ENCODE assay signal across 6 cellular contexts in the genomic region with DNA sequence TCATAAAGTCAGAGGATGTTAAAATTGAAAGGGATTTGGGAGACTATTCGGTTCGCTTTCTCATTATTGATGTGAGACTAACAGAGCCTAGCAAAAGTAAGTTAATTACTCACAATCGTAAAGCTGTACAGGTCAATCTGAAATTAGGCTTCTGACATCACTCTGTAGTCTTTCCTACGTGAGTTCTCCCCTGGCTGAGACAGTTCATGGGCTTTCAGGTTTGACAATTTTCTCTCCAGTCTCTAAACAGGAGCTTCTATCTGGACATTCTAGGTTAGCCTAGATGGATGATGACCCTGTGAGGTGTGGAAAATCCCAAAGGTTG.
DNase-seq lines count a peak whose midpoint lies in the region; ATAC-seq, FAIRE-seq and TF ChIP-seq lines count a peak whose summit lies in the region.
"Not testable (repeated sequence)": the region's sequence is repeated elsewhere in the genome, so short reads cannot be mapped to it uniquely, and the experiment has no call there.

No MANE protein-coding gene starts in this region.

- peaks cover 11% of the 10 kb centered on the region for H3K9me1 ChIP-seq in IMR-90 (ENCODE audit: insufficient read depth, low read length)
- not testable (repeated sequence) for H3K9me1 ChIP-seq in endothelial cell of umbilical vein (replicated peaks; ENCODE audit: control insufficient read depth, extremely low read depth, insufficient read depth, low read length)

- peak overlapping the region in 1 of 2 experiments; percentile 9; a peak in 1 of 4 replicates for H4K8ac ChIP-seq in IMR-90 (ENCODE audit: low read depth in 2 of 2, low read length in 2 of 2)
- not testable (repeated sequence) for H4K8ac ChIP-seq in mesenchymal stem cell (ENCODE audit: low read length)

- CTCF ChIA-PET in IMR-90 (lab: Yijun Ruan, JAX), result interaction anchor here (0.7 kb wide), 1 partner anchor 418 kb away, joined by 4 read pairs; no protein-coding TSS in a partner anchor
- CTCF ChIA-PET in activated CD4-positive, alpha-beta T cell treated with anti-CD3 and anti-CD28 coated beads for 36 hours (lab: Charles Lee), result interaction anchor here (1.2 kb wide), 1 partner anchor 10 kb away, joined by 3 read pairs; no protein-coding TSS in a partner anchor
- CTCF ChIA-PET in endothelial cell of umbilical vein (lab: Charles Lee), result not testable (repeated sequence)

- not testable (repeated sequence) for H3K4me2 ChIP-seq in IMR-90 (ENCODE audit: low read depth, low read length); endothelial cell of umbilical vein (ENCODE audit: insufficient read depth, low read length); mesenchymal stem cell (ENCODE audit: low read length, poor library complexity, severe bottlenecking)

- peak overlapping the region; percentile 89 for H2BK120ac ChIP-seq in IMR-90 (ENCODE audit: low read depth, low read length)
- not testable (repeated sequence) for H2BK120ac ChIP-seq in mesenchymal stem cell (ENCODE audit: low read depth, low read length)

- BruUV-seq in IMR-90 (replicated peaks; lab: Mats Ljungman, UMichigan); endothelial cell of umbilical vein (replicated peaks; lab: Mats Ljungman, UMichigan): not testable (repeated sequence)

- DNase-seq in IMR-90; activated CD4-positive, alpha-beta T cell treated with anti-CD3 and anti-CD28 coated beads for 36 hours; brain microvascular endothelial cell; endothelial cell of umbilical vein (ENCODE audit: low read depth, low spot score); mesenchymal stem cell: not testable (repeated sequence)

- intact Hi-C loops in IMR-90 (cut with micrococcal nuclease); activated CD4-positive, alpha-beta T cell treated with anti-CD3 and anti-CD28 coated beads for 36 hours (cut with DNase I, micrococcal nuclease): not testable (repeated sequence)
- intact Hi-C loops in endothelial cell of umbilical vein (cut with micrococcal nuclease), result loop anchor here (10.0 kb wide), 1 partner anchor 79 kb away; a partner anchor contains a TSS

- not testable (repeated sequence) for H3K4me1 Mint-ChIP-seq in activated CD4-positive, alpha-beta T cell treated with anti-CD3 and anti-CD28 coated beads for 36 hours

- ATAC-seq in GM18511 (IDR thresholded peaks at IDR 0.05; ENCODE audit: unreplicated experiment), result peak; percentile 36
- not testable (repeated sequence) for ATAC-seq in IMR-90 (ENCODE audit: low read depth)
- peak; percentile 52 for ATAC-seq in activated CD4-positive, alpha-beta T cell treated with anti-CD3 and anti-CD28 coated beads for 36 hours

- peak overlapping the region; percentile 75; the same call in 1 of the 2 replicates for H3K23ac ChIP-seq in IMR-90 (ENCODE audit: low read depth, low read length)
- H3K23ac ChIP-seq in mesenchymal stem cell (ENCODE audit: low read length in 2 of 2), result not testable (repeated sequence)

- H4K20me1 ChIP-seq in IMR-90 (ENCODE audit: insufficient read depth, low read length); endothelial cell of umbilical vein (replicated peaks; ENCODE audit: control insufficient read depth, extremely low read depth, insufficient read depth, low read length): not testable (repeated sequence)

- not testable (repeated sequence) for H3K4me3 ChIP-seq in IMR-90 (ENCODE audit: insufficient read depth, low read depth, low read length); brain microvascular endothelial cell (ENCODE audit: low read depth, low read length); endothelial cell of umbilical vein (replicated peaks in 1 of 3; ENCODE audit: insufficient read depth in 1 of 3, low read depth in 1 of 3, low read length in 3 of 3); mesenchymal stem cell (ENCODE audit: insufficient read depth in 1 of 2, low read depth in 1 of 2, low read length in 2 of 2)

- H3K4me3 Mint-ChIP-seq in activated CD4-positive, alpha-beta T cell treated with anti-CD3 and anti-CD28 coated beads for 36 hours, result not testable (repeated sequence)

- not testable (repeated sequence) for H3K79me1 ChIP-seq in IMR-90 (ENCODE audit: low read depth in 1 of 2, low read length in 2 of 2); mesenchymal stem cell (replicated peaks; ENCODE audit: low read length, poor library complexity, severe bottlenecking)

- H3K9me3 Mint-ChIP-seq in activated CD4-positive, alpha-beta T cell treated with anti-CD3 and anti-CD28 coated beads for 36 hours (ENCODE audit: low read depth), result not testable (repeated sequence)

- H3K9me3 ChIP-seq in IMR-90 (ENCODE audit: control insufficient read depth, insufficient read depth, low read length); endothelial cell of umbilical vein (replicated peaks; ENCODE audit: control insufficient read depth, insufficient read depth, low read length); mesenchymal stem cell (ENCODE audit: control insufficient read depth, low read length): not testable (repeated sequence)

- no CpG with 5 or more reads among the region's 4 CpGs for WGBS in IMR-90 (ENCODE audit: extremely low coverage in 2 of 2, insufficient read length in 1 of 2), 2 experiments
- WGBS in mesenchymal stem cell, result 97% methylated on average over 4 of the region's 4 CpGs

- not testable (repeated sequence) for H2BK12ac ChIP-seq in mesenchymal stem cell (ENCODE audit: low read length in 2 of 2)

- H2BK5ac ChIP-seq in IMR-90 (ENCODE audit: low read depth, low read length, poor library complexity, severe bottlenecking), result peak overlapping the region; percentile 92
- H2BK5ac ChIP-seq in mesenchymal stem cell (ENCODE audit: low read depth, low read length, poor library complexity, severe bottlenecking), result not testable (repeated sequence)

- H3K36me3 Mint-ChIP-seq in activated CD4-positive, alpha-beta T cell treated with anti-CD3 and anti-CD28 coated beads for 36 hours (ENCODE audit: low read depth), result not testable (repeated sequence)

- H3K14ac ChIP-seq in IMR-90 (replicated peaks; ENCODE audit: low read depth, low read length), result 0 out of 2 replicates have a peak overlapping the region, but pooled peaks have one; percentile 31
- peak overlapping the region in 1 of 2 experiments; percentile 63 for H3K14ac ChIP-seq in mesenchymal stem cell (ENCODE audit: low read length in 2 of 2)

- not testable (repeated sequence) for H3K9ac ChIP-seq in IMR-90 (ENCODE audit: low read depth, low read length); endothelial cell of umbilical vein (replicated peaks; ENCODE audit: extremely low read depth, insufficient read depth, low read length); mesenchymal stem cell (ENCODE audit: low read length)

- H4K91ac ChIP-seq in IMR-90 (ENCODE audit: insufficient read depth, low read depth, low read length), result peak overlapping the region; percentile 74
- not testable (repeated sequence) for H4K91ac ChIP-seq in mesenchymal stem cell (ENCODE audit: low read length)

- H3K36me3 ChIP-seq in IMR-90 (ENCODE audit: control insufficient read depth, insufficient read depth, low read length); brain microvascular endothelial cell (replicated peaks); endothelial cell of umbilical vein (ENCODE audit: control insufficient read depth in 2 of 2, extremely low read depth in 1 of 2, insufficient read depth in 2 of 2, low read length in 2 of 2); mesenchymal stem cell (ENCODE audit: control insufficient read depth in 1 of 2, insufficient read depth in 2 of 2, low read depth in 1 of 2, low read length in 2 of 2): not testable (repeated sequence)

- peak overlapping the region; percentile 78 for H2AK5ac ChIP-seq in IMR-90 (ENCODE audit: low read depth, low read length)
- not testable (repeated sequence) for H2AK5ac ChIP-seq in mesenchymal stem cell (ENCODE audit: low read length, severe bottlenecking)

- not testable (repeated sequence) for H3K27me3 ChIP-seq in IMR-90 (ENCODE audit: control insufficient read depth, insufficient read depth, low read length); brain microvascular endothelial cell (replicated peaks); endothelial cell of umbilical vein (ENCODE audit: control insufficient read depth in 2 of 2, insufficient read depth in 2 of 2, low read length in 2 of 2); mesenchymal stem cell (ENCODE audit: control insufficient read depth in 1 of 2, insufficient read depth in 1 of 2, low read length in 2 of 2)

- not testable (repeated sequence) for TF ChIP-seq CTCF in IMR-90 (conservative IDR thresholded peaks at IDR 0.05; ENCODE audit: low read depth, low read length); brain microvascular endothelial cell (IDR thresholded peaks at IDR 0.05; ENCODE audit: low read depth, low read length, missing control alignments); endothelial cell of umbilical vein (IDR thresholded peaks at IDR 0.05; ENCODE audit: extremely low read depth in 1 of 2, insufficient read depth in 1 of 2, low read depth in 1 of 2, low read length in 2 of 2)

- H3K27ac ChIP-seq in IMR-90 (ENCODE audit: insufficient read depth, low read length), result not testable (repeated sequence)
- H3K27ac ChIP-seq in brain microvascular endothelial cell, result peak overlapping the region; percentile 45
- peak overlapping the region; percentile 66 for H3K27ac ChIP-seq in endothelial cell of umbilical vein (ENCODE audit: insufficient read depth, low read depth, low read length)
- H3K27ac ChIP-seq in mesenchymal stem cell (ENCODE audit: low read length, poor library complexity, severe bottlenecking), result peak overlapping the region; percentile 42

- peak overlapping the region; percentile 80; the same call in 2 of the 3 replicates for H2BK15ac ChIP-seq in IMR-90 (ENCODE audit: low read depth, low read length)
- not testable (repeated sequence) for H2BK15ac ChIP-seq in mesenchymal stem cell (ENCODE audit: low read depth, poor library complexity, severe bottlenecking)

- not testable (repeated sequence) for TF ChIP-seq POLR2A in IMR-90 (IDR thresholded peaks at IDR 0.05; ENCODE audit: low read depth, low read length); endothelial cell of umbilical vein (IDR thresholded peaks at IDR 0.05; ENCODE audit: low read depth, low read length)

- H3K4ac ChIP-seq in IMR-90 (ENCODE audit: low read depth, low read length), result peak overlapping the region; percentile 69; the same call in 1 of the 2 replicates
- H3K4ac ChIP-seq in mesenchymal stem cell (ENCODE audit: low read depth in 1 of 2, low read length in 2 of 2), result not testable (repeated sequence)

- not testable (repeated sequence) for FAIRE-seq in endothelial cell of umbilical vein (lab: Jason Lieb, UNC)

- not testable (repeated sequence) for H3K4me1 ChIP-seq in IMR-90 (ENCODE audit: control insufficient read depth, insufficient read depth, low read length); mesenchymal stem cell (ENCODE audit: control insufficient read depth, insufficient read depth, low read depth, low read length)
- peaks cover 42% of the 10 kb centered on the region for H3K4me1 ChIP-seq in endothelial cell of umbilical vein (ENCODE audit: control insufficient read depth, extremely low read depth, insufficient read depth, low read length)

- POLR2A ChIA-PET in IMR-90 (lab: Charles Lee; ENCODE audit: unreplicated experiment); activated CD4-positive, alpha-beta T cell treated with anti-CD3 and anti-CD28 coated beads for 36 hours (lab: Charles Lee); endothelial cell of umbilical vein (lab: Charles Lee): not testable (repeated sequence)

- not testable (repeated sequence) for H4K5ac ChIP-seq in IMR-90 (ENCODE audit: low read depth, low read length)

- H2AK9ac ChIP-seq in IMR-90 (replicated peaks; ENCODE audit: low read depth, low read length, poor library complexity), result not testable (repeated sequence)

- H2BK20ac ChIP-seq in IMR-90 (ENCODE audit: low read depth, low read length), result peak overlapping the region; percentile 92; the same call in 1 of the 2 replicates

- in situ Hi-C loops in IMR-90 (cut with MboI; ENCODE audit: low sequenced_read_pairs); brain microvascular endothelial cell (cut with HindIII; ENCODE audit: low pct_ligation_motif_present, low sequenced_read_pairs): not testable (repeated sequence)

- not testable (repeated sequence) for H3K27ac Mint-ChIP-seq in activated CD4-positive, alpha-beta T cell treated with anti-CD3 and anti-CD28 coated beads for 36 hours

- peak overlapping the region; percentile 69; the same call in 1 of the 2 replicates for H3K18ac ChIP-seq in IMR-90 (ENCODE audit: low read depth, low read length)
- not testable (repeated sequence) for H3K18ac ChIP-seq in mesenchymal stem cell (ENCODE audit: low read depth in 1 of 2, low read length in 2 of 2)

- H3K56ac ChIP-seq in IMR-90 (ENCODE audit: extremely low read depth, insufficient read depth, low read length), result not testable (repeated sequence)

- H2AFZ ChIP-seq in IMR-90 (replicated peaks; ENCODE audit: low read length, poor library complexity); endothelial cell of umbilical vein (ENCODE audit: low read depth, low read length); mesenchymal stem cell (ENCODE audit: low read depth, low read length): not testable (repeated sequence)

- H3K79me2 ChIP-seq in endothelial cell of umbilical vein (ENCODE audit: control insufficient read depth, insufficient read depth, low read length), result not testable (repeated sequence)

- dilution Hi-C loops in IMR-90 (cut with HindIII; ENCODE audit: low sequenced_read_pairs, unreplicated experiment); endothelial cell of umbilical vein (cut with MboI; ENCODE audit: extremely low pct_ligation_motif_present, low sequenced_read_pairs): not testable (repeated sequence)

- not testable (repeated sequence) for H3K27me3 Mint-ChIP-seq in activated CD4-positive, alpha-beta T cell treated with anti-CD3 and anti-CD28 coated beads for 36 hours

- not testable (repeated sequence) for TF ChIP-seq RAD21 in IMR-90 (IDR thresholded peaks at IDR 0.05; ENCODE audit: low read length)
